In the genomic region with DNA sequence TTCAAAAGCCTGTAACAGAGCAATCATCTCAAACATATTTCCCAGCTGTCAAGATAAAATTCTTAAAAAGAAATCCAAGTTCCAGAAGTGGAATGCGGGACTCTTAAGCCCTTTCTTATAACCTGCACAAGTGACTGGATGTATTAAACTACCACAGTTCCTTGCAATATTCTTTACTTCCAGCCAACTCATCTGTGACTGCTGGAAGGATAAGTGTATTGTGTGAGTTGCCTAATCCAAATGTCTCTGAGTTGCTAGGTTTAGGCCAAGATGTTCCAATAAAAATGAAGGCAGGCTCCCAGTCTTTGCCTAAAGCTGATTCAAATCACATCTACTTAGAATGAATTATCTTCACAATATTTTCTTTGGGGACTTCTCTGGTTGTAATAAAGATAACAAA, we compare ENCODE assay signal across 21 cellular contexts.
"Had no signal": no experiment of that assay in that cellular context is flagged by ENCODE, and none has a peak within 500 bp of the region (broad histone marks: within the 10 kb centered on the region; RNA-seq: fewer than 3 reads in every experiment).

No MANE protein-coding gene starts in this region.

- H3K4me3 ChIP-seq: coronary artery, hepatocyte, left ventricle myocardium inferior, mucosa of descending colon, neural progenitor cell, ovary, tibial artery, upper lobe of left lung, uterus had no signal

- H3K36me3 Mint-ChIP-seq: neural progenitor cell; stimulated activated memory B cell treated with anti-CD40 and anti-IgM and Interleukin-4, amounts not matched to agents 10 μg/mL and 1 μg/mL and 100 μg/mL, for 72 hours had no signal

- H3K27me3 Mint-ChIP-seq: stimulated activated memory B cell treated with anti-CD40 and anti-IgM and Interleukin-4, amounts not matched to agents 10 μg/mL and 1 μg/mL and 100 μg/mL, for 72 hours had no signal

- H3K27ac Mint-ChIP-seq: neural progenitor cell; stimulated activated memory B cell treated with anti-CD40 and anti-IgM and Interleukin-4, amounts not matched to agents 10 μg/mL and 1 μg/mL and 100 μg/mL, for 72 hours; stimulated activated naive CD8-positive, alpha-beta T cell treated with anti-CD3 and anti-CD28 coated beads, Interleukin-15, Interleukin-2, amounts not matched to agents 100 ng/mL and 50 ng/mL, for 24 hours had no signal

- ATAC-seq: mucosa of descending colon; naive thymus-derived CD8-positive, alpha-beta T cell; right cardiac atrium; stimulated activated memory B cell treated with anti-CD40 and anti-IgM and Interleukin-4, amounts not matched to agents 10 μg/mL and 1 μg/mL and 100 μg/mL, for 72 hours had no signal

- H3K4me1 ChIP-seq: left ventricle myocardium inferior, tibial artery, upper lobe of left lung, uterus had no signal

- H3K36me3 ChIP-seq: left ventricle myocardium inferior, neural progenitor cell, ovary, tibial artery, upper lobe of left lung, uterus had no signal

- H3K27me3 ChIP-seq: hepatocyte, neural progenitor cell, ovary, tibial artery, upper lobe of left lung, uterus had no signal

- H3K9me3 ChIP-seq: mucosa of descending colon, ovary, tibial artery, upper lobe of left lung had no signal

- DNase-seq: effector CD4-positive, alpha-beta T cell; foreskin melanocyte; head of caudate nucleus; kidney; left cardiac atrium; left ventricle myocardium inferior; mucosa of descending colon; naive thymus-derived CD8-positive, alpha-beta T cell; nucleus accumbens; ovary; right cardiac atrium; stimulated activated CD4-positive, alpha-beta T cell treated with anti-CD3 and anti-CD28 coated beads, Interleukin-4, amount 100 ng/mL, for 1 hour; stimulated activated CD8-positive, alpha-beta memory T cell treated with anti-CD3 and anti-CD28 coated beads, Interleukin-4, amount 100 ng/mL, for 48 hours; tibial artery; uterus had no signal

- H3K4me1 Mint-ChIP-seq: stimulated activated memory B cell treated with anti-CD40 and anti-IgM and Interleukin-4, amounts not matched to agents 10 μg/mL and 1 μg/mL and 100 μg/mL, for 72 hours had no signal

- H3K4me3 Mint-ChIP-seq: naive thymus-derived CD8-positive, alpha-beta T cell; neural progenitor cell; stimulated activated memory B cell treated with anti-CD40 and anti-IgM and Interleukin-4, amounts not matched to agents 10 μg/mL and 1 μg/mL and 100 μg/mL, for 72 hours; stimulated activated naive CD8-positive, alpha-beta T cell treated with anti-CD3 and anti-CD28 coated beads, Interleukin-15, Interleukin-2, amounts not matched to agents 100 ng/mL and 50 ng/mL, for 24 hours had no signal

- H3K9me3 Mint-ChIP-seq: stimulated activated memory B cell treated with anti-CD40 and anti-IgM and Interleukin-4, amounts not matched to agents 10 μg/mL and 1 μg/mL and 100 μg/mL, for 72 hours had no signal

- H3K27ac ChIP-seq: coronary artery, hepatocyte, left ventricle myocardium inferior, neural progenitor cell, ovary, tibial artery, upper lobe of left lung, uterus had no signal
